In the genomic region with DNA sequence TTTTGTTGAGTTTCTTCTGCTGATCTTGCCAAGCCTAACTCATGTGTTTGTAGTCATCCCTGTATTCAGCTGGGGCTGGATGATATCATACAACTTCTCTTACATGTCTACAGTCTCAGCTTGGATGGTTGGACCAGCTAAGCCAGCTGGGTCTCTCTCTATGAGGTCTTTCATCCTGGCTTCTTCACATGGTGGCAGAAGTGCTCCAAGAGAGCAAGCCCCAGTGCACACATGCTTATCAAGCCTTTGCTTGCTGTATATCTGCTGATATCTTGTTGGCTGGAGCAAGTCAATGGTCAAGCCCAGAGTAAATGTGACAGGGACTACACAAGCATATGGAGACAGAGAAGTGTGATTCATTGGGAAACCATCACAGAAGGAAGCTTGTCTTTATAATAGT, we compare ENCODE assay signal across 1 cellular context.
TF ChIP-seq lines count a peak whose summit lies in the region.

No MANE protein-coding gene starts in this region.

TF ChIP-seq in GM12878, 131 proteins besides CTCF, POLR2A, EP300 and RAD21 (continued from another document):
- TF ChIP-seq, protein P1, sequence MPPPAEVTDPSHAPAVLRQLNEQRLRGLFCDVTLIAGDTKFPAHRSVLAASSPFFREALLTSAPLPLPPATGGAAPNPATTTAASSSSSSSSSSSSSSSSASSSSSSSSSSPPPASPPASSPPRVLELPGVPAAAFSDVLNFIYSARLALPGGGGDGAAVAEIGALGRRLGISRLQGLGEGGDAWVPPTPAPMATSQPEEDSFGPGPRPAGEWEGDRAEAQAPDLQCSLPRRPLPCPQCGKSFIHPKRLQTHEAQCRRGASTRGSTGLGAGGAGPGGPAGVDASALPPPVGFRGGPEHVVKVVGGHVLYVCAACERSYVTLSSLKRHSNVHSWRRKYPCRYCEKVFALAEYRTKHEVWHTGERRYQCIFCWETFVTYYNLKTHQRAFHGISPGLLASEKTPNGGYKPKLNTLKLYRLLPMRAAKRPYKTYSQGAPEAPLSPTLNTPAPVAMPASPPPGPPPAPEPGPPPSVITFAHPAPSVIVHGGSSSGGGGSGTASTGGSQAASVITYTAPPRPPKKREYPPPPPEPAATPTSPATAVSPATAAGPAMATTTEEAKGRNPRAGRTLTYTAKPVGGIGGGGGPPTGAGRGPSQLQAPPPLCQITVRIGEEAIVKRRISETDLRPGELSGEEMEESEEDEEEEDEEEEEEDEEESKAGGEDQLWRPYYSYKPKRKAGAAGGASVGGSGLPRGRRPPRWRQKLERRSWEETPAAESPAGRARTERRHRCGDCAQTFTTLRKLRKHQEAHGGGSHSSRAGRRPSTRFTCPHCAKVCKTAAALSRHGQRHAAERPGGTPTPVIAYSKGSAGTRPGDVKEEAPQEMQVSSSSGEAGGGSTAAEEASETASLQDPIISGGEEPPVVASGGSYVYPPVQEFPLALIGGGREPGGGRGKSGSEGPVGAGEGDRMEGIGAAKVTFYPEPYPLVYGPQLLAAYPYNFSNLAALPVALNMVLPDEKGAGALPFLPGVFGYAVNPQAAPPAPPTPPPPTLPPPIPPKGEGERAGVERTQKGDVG (CRISPR knock-in tag; IDR thresholded peaks at IDR 0.05) = no peak
- TF ChIP-seq MTA2 (IDR thresholded peaks at IDR 0.05; ENCODE audit: low read depth) (no peak), SUPT20H (IDR thresholded peaks at IDR 0.05; ENCODE audit: borderline replicate concordance, control insufficient read depth, low read depth, low read length) (no peak), FOS (IDR thresholded peaks at IDR 0.05; ENCODE audit: borderline replicate concordance, extremely low read depth, insufficient read length) (no peak), CREM (IDR thresholded peaks at IDR 0.05; ENCODE audit: low read depth) (no peak), MEF2B (IDR thresholded peaks at IDR 0.05; ENCODE audit: partially characterized antibody, poor library complexity, severe bottlenecking) (no peak), LARP7 (IDR thresholded peaks at IDR 0.05) (no peak)
- TF ChIP-seq, protein P2, sequence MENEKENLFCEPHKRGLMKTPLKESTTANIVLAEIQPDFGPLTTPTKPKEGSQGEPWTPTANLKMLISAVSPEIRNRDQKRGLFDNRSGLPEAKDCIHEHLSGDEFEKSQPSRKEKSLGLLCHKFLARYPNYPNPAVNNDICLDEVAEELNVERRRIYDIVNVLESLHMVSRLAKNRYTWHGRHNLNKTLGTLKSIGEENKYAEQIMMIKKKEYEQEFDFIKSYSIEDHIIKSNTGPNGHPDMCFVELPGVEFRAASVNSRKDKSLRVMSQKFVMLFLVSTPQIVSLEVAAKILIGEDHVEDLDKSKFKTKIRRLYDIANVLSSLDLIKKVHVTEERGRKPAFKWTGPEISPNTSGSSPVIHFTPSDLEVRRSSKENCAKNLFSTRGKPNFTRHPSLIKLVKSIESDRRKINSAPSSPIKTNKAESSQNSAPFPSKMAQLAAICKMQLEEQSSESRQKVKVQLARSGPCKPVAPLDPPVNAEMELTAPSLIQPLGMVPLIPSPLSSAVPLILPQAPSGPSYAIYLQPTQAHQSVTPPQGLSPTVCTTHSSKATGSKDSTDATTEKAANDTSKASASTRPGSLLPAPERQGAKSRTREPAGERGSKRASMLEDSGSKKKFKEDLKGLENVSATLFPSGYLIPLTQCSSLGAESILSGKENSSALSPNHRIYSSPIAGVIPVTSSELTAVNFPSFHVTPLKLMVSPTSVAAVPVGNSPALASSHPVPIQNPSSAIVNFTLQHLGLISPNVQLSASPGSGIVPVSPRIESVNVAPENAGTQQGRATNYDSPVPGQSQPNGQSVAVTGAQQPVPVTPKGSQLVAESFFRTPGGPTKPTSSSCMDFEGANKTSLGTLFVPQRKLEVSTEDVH (IDR thresholded peaks at IDR 0.05; ENCODE audit: low read depth, partially characterized antibody) = no peak
